ENCODE assay signal across 33 cellular contexts in the genomic region with DNA sequence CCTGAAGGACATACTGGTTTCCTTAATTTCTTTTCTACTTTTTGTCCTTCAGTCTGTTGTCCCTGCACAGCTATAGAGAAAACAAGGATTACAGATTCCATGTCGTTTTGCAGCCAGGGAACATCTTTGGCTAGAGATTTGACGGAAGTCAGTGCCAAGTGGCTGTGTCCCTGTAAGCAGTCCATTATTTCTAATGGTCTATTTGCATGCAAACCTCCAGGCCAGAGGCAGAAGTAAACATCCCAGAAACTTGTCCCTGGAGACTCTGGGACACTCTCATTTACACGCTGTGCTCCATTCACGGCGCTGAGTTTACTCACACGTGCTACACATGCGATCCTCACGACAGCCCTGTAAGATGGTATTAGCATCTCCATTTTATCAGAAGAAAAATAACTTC.
"Had no signal": no experiment of that assay in that cellular context is flagged by ENCODE, and none has a peak within 500 bp of the region (broad histone marks: within the 10 kb centered on the region; RNA-seq: fewer than 3 reads in every experiment).

No MANE protein-coding gene starts in this region.

- H3K4me3 ChIP-seq: adrenal gland, body of pancreas, breast epithelium, Peyer's patch had no signal

- DNase-seq: activated B cell treated with CpG ODN at 0.5 μM for 24 hours; activated CD4-positive, alpha-beta memory T cell treated with anti-CD3 and anti-CD28 coated beads for 36 hours; activated CD4-positive, alpha-beta T cell treated with anti-CD3 and anti-CD28 coated beads for 4 hours; activated CD4-positive, alpha-beta T cell treated with anti-CD3 and anti-CD28 coated beads, Interleukin-2, amount 50 U/mL, for 1 hour; activated CD4-positive, CD25-positive, alpha-beta regulatory T cell treated with anti-CD3 and anti-CD28 coated beads, Interleukin-2, amount 50 U/mL, for 72 hours; activated CD8-positive, alpha-beta memory T cell treated with anti-CD3 and anti-CD28 coated beads, Interleukin-2, amount 50 U/mL, for 4 hours; activated gamma-delta T cell treated with Interleukin-2 at 50 U/mL for 16 hours; activated naive CD4-positive, alpha-beta T cell treated with anti-CD3 and anti-CD28 coated beads for 36 hours; activated T-cell treated with anti-CD3 and anti-CD28 coated beads for 4 hours; activated T-cell treated with anti-CD3 and anti-CD28 coated beads, Interleukin-2, amount 50 U/mL, for 4 hours; adrenal gland; body of pancreas; Karpas-422; KBM-7; NCI-H1105; NCI-H1417 treated with DMSO at 0.1 percent for 48 hours; NCI-H187 treated with DMSO at 0.1 percent for 48 hours; NCI-H2081 treated with DMSO at 0.1 percent for 48 hours; NCI-H2171; NCI-H2227 treated with DMSO at 0.1 percent for 48 hours; NCI-H446; NCI-H510A treated with DMSO at 0.1 percent for 48 hours; NCI-H526 treated with DMSO at 0.1 percent for 48 hours; NCI-H774; PC-3; Peyer's patch; RPMI8226; SW 1271; T-helper 1 cell; T-helper 2 cell; T-helper 9 cell had no signal

- H3K27me3 ChIP-seq: adrenal gland, body of pancreas, breast epithelium, Peyer's patch had no signal

- H3K4me1 ChIP-seq: breast epithelium, Peyer's patch had no signal

- H3K27ac ChIP-seq: adrenal gland, breast epithelium, Peyer's patch, VCaP had no signal

- H3K36me3 ChIP-seq: adrenal gland, breast epithelium, Peyer's patch had no signal

- H3K9me3 ChIP-seq: adrenal gland, body of pancreas, breast epithelium, Peyer's patch had no signal
